ENCODE assay signal across 17 cellular contexts in genomic region chr9:114580609-114581193, GRCh38.
"Had no signal": no experiment of that assay in that cellular context is flagged by ENCODE, and none has a peak within 500 bp of the region (broad histone marks: within the 10 kb centered on the region; RNA-seq: fewer than 3 reads in every experiment).

No MANE protein-coding gene starts in this region.

- H3K4me1 Mint-ChIP-seq: activated T-helper 17 cell treated with anti-CD3 and anti-CD28 coated beads, Interleukin-2, amount 50 U/mL, for 72 hours; stimulated activated naive CD8-positive, alpha-beta T cell treated with anti-CD3 and anti-CD28 coated beads, Interleukin-15, amount 100 ng/mL, for 72 hours had no signal

- H3K36me3 Mint-ChIP-seq: memory B cell; naive thymus-derived CD8-positive, alpha-beta T cell had no signal

- H2AFZ ChIP-seq: hepatocyte had no signal

- H3K4me1 ChIP-seq: left lung, right atrium auricular region, upper lobe of right lung had no signal

- H3K9me3 Mint-ChIP-seq: activated naive CD4-positive, alpha-beta T cell treated with anti-CD3 and anti-CD28 coated beads for 36 hours; activated T-helper 17 cell treated with anti-CD3 and anti-CD28 coated beads, Interleukin-2, amount 50 U/mL, for 72 hours; memory B cell; naive thymus-derived CD8-positive, alpha-beta T cell; stimulated activated naive CD8-positive, alpha-beta T cell treated with anti-CD3 and anti-CD28 coated beads, Interleukin-15, amount 100 ng/mL, for 72 hours had no signal

- DNase-seq: activated CD4-positive, alpha-beta T cell treated with anti-CD3 and anti-CD28 coated beads, Interleukin-2, amount 50 U/mL, for 48 hours; activated CD4-positive, CD25-positive, alpha-beta regulatory T cell treated with anti-CD3 and anti-CD28 coated beads, Interleukin-2, amount 50 U/mL, for 72 hours; activated naive CD4-positive, alpha-beta T cell treated with anti-CD3 and anti-CD28 coated beads for 36 hours; dorsolateral prefrontal cortex; esophagus squamous epithelium; left lung; naive thymus-derived CD8-positive, alpha-beta T cell; stimulated activated naive CD8-positive, alpha-beta T cell treated with anti-CD3 and anti-CD28 coated beads, Interleukin-15, amount 100 ng/mL, for 72 hours; upper lobe of right lung had no signal

- H3K27ac Mint-ChIP-seq: activated naive CD4-positive, alpha-beta T cell treated with anti-CD3 and anti-CD28 coated beads for 36 hours; activated T-helper 17 cell treated with anti-CD3 and anti-CD28 coated beads, Interleukin-2, amount 50 U/mL, for 72 hours; memory B cell; naive thymus-derived CD8-positive, alpha-beta T cell; stimulated activated naive CD8-positive, alpha-beta T cell treated with anti-CD3 and anti-CD28 coated beads, Interleukin-15, amount 100 ng/mL, for 72 hours had no signal

- H3K4me3 ChIP-seq: cardiac muscle cell, dorsolateral prefrontal cortex, esophagus squamous epithelium, hepatocyte, left lung, right atrium auricular region, upper lobe of right lung had no signal

- FAIRE-seq: astrocyte, keratinocyte had no signal

- H3K79me2 ChIP-seq: hepatocyte had no signal

- H3K9me3 ChIP-seq: esophagus squamous epithelium, left lung, neutrophil, right atrium auricular region, upper lobe of right lung had no signal

- H3K4me3 Mint-ChIP-seq: activated naive CD4-positive, alpha-beta T cell treated with anti-CD3 and anti-CD28 coated beads for 36 hours; activated T-helper 17 cell treated with anti-CD3 and anti-CD28 coated beads, Interleukin-2, amount 50 U/mL, for 72 hours; memory B cell; naive thymus-derived CD8-positive, alpha-beta T cell; stimulated activated naive CD8-positive, alpha-beta T cell treated with anti-CD3 and anti-CD28 coated beads, Interleukin-15, amount 100 ng/mL, for 72 hours had no signal

- ATAC-seq: activated T-helper 17 cell treated with anti-CD3 and anti-CD28 coated beads, Interleukin-2, amount 50 U/mL, for 72 hours; left lung; naive thymus-derived CD8-positive, alpha-beta T cell; stimulated activated naive CD8-positive, alpha-beta T cell treated with anti-CD3 and anti-CD28 coated beads, Interleukin-15, amount 100 ng/mL, for 72 hours; upper lobe of right lung had no signal

- H3K27ac ChIP-seq: cardiac muscle cell, dorsolateral prefrontal cortex, esophagus squamous epithelium, hepatocyte, left lung, neutrophil, right atrium auricular region, upper lobe of right lung had no signal

- H3K4me2 ChIP-seq: hepatocyte had no signal

- H3K36me3 ChIP-seq: cardiac muscle cell, esophagus squamous epithelium, left lung, neutrophil, right atrium auricular region, upper lobe of right lung had no signal

- H3K27me3 Mint-ChIP-seq: activated T-helper 17 cell treated with anti-CD3 and anti-CD28 coated beads, Interleukin-2, amount 50 U/mL, for 72 hours; memory B cell; naive thymus-derived CD8-positive, alpha-beta T cell; stimulated activated naive CD8-positive, alpha-beta T cell treated with anti-CD3 and anti-CD28 coated beads, Interleukin-15, amount 100 ng/mL, for 72 hours had no signal

- H3K27me3 ChIP-seq: cardiac muscle cell, dorsolateral prefrontal cortex, esophagus squamous epithelium, hepatocyte, left lung, neutrophil, right atrium auricular region, upper lobe of right lung had no signal
